ENCODE assay signal across 15 cellular contexts in genomic region chr4:110904435-110905050, GRCh38.
A peak's percentile ranks its signal among the peaks of the same experiment; 100 is the strongest.
DNase-seq lines count a peak whose midpoint lies in the region; ATAC-seq and TF ChIP-seq lines count a peak whose summit lies in the region.
"Had no signal": no experiment of that assay in that cellular context is flagged by ENCODE, and none has a peak within 500 bp of the region (broad histone marks: within the 10 kb centered on the region; RNA-seq: fewer than 3 reads in every experiment).

No MANE protein-coding gene starts in this region.

- no peaks in the 10 kb centered on the region for H3F3A ChIP-seq in neural cell (ENCODE audit: insufficient read depth, low read length, poor library complexity, severe bottlenecking)

- DNase-seq in EH (ENCODE audit: low read depth) (peak; percentile 13), HT-29 (ENCODE audit: low spot score) (peak; percentile 70), SW480 (ENCODE audit: low spot score) (peak; percentile 27), Karpas-422 (no peak)
- DNase-seq in stimulated activated naive CD8-positive, alpha-beta T cell treated with anti-CD3 and anti-CD28 coated beads, Interleukin-15, amount 100 ng/mL, for 72 hours = no peak
- DNase-seq: activated CD4-positive, alpha-beta T cell treated with anti-CD3 and anti-CD28 coated beads, Interleukin-2, amount 10 ng/mL, durations not matched to agents 24 days and 14 days; activated naive CD4-positive, alpha-beta T cell; NCI-H1436 treated with DMSO at 0.1 percent for 48 hours; NCI-H2227 treated with DMSO at 0.1 percent for 48 hours; T-cell; testis had no signal

- no peaks in the 10 kb centered on the region for H3K27me3 Mint-ChIP-seq in stimulated activated naive CD8-positive, alpha-beta T cell treated with anti-CD3 and anti-CD28 coated beads, Interleukin-15, amount 100 ng/mL, for 72 hours
- H3K27me3 Mint-ChIP-seq: activated CD4-positive, alpha-beta T cell treated with anti-CD3 and anti-CD28 coated beads, Interleukin-2, amount 10 ng/mL, durations not matched to agents 24 days and 14 days had no signal

- no peaks in the 10 kb centered on the region for H3K4me1 ChIP-seq in Karpas-422 (ENCODE audit: low read length)
- H3K4me1 ChIP-seq: ascending aorta, neural progenitor cell, testis had no signal

- H3K9me3 Mint-ChIP-seq in stimulated activated naive CD8-positive, alpha-beta T cell treated with anti-CD3 and anti-CD28 coated beads, Interleukin-15, amount 100 ng/mL, for 72 hours = peaks cover 0 to 7% of the 10 kb centered on the region in 2 donors
- H3K9me3 Mint-ChIP-seq: activated CD4-positive, alpha-beta T cell treated with anti-CD3 and anti-CD28 coated beads, Interleukin-2, amount 10 ng/mL, durations not matched to agents 24 days and 14 days; neural progenitor cell had no signal

- H3K4me2 ChIP-seq in neural cell (ENCODE audit: low read length) (no peak overlapping the region), Karpas-422 (ENCODE audit: low read depth, low read length, poor library complexity, severe bottlenecking) (no peak overlapping the region)
- H3K4me2 ChIP-seq: neural progenitor cell had no signal

- H3K27ac ChIP-seq in neural cell (ENCODE audit: low read length) (no peak overlapping the region), Karpas-422 (ENCODE audit: low read length) (no peak overlapping the region)
- H3K27ac ChIP-seq: ascending aorta, neural progenitor cell, testis had no signal

- H3K79me2 ChIP-seq in neural cell (replicated peaks; ENCODE audit: insufficient read depth, low read length) (no peaks in the 10 kb centered on the region), Karpas-422 (ENCODE audit: low read length) (no peaks in the 10 kb centered on the region)

- H2AFZ ChIP-seq in neural cell (ENCODE audit: low read depth, low read length) = no peak overlapping the region
- H2AFZ ChIP-seq in Karpas-422 (ENCODE audit: low read length) = no peak overlapping the region
- H2AFZ ChIP-seq: neural progenitor cell had no signal

- no peaks in the 10 kb centered on the region for H3K27me3 ChIP-seq in neural cell (ENCODE audit: insufficient read depth, low read depth, low read length)
- H3K27me3 ChIP-seq in Karpas-422 (ENCODE audit: low read length) = 0 out of 2 replicates have a peak, but pooled peaks cover 2% of the 10 kb centered on the region
- H3K27me3 ChIP-seq: ascending aorta, neural progenitor cell, testis had no signal

- no peak for ATAC-seq in stimulated activated naive CD8-positive, alpha-beta T cell treated with anti-CD3 and anti-CD28 coated beads, Interleukin-15, amount 100 ng/mL, for 72 hours
- no peak for ATAC-seq in GM18873 (IDR thresholded peaks at IDR 0.05; ENCODE audit: low FRiP score, unreplicated experiment)
- ATAC-seq: T-cell had no signal

- no peak overlapping the region for H3K27ac Mint-ChIP-seq in stimulated activated naive CD8-positive, alpha-beta T cell treated with anti-CD3 and anti-CD28 coated beads, Interleukin-15, amount 100 ng/mL, for 72 hours
- H3K27ac Mint-ChIP-seq: activated CD4-positive, alpha-beta T cell treated with anti-CD3 and anti-CD28 coated beads, Interleukin-2, amount 10 ng/mL, durations not matched to agents 24 days and 14 days; neural progenitor cell; T-cell had no signal

- H3K9me2 ChIP-seq in neural cell (ENCODE audit: insufficient read depth, low read length) = no peaks in the 10 kb centered on the region
- H3K9me2 ChIP-seq in Karpas-422 (replicated peaks; ENCODE audit: insufficient read depth, low read length) = no peaks in the 10 kb centered on the region

- no peaks in the 10 kb centered on the region for H4K20me1 ChIP-seq in neural cell (ENCODE audit: insufficient read depth)
- no peaks in the 10 kb centered on the region for H4K20me1 ChIP-seq in Karpas-422 (ENCODE audit: insufficient read depth, low read depth, low read length)

- no peak for TF ChIP-seq CTCF in neural cell (IDR thresholded peaks at IDR 0.05; ENCODE audit: poor library complexity, severe bottlenecking)

- no peaks in the 10 kb centered on the region for H3K4me1 Mint-ChIP-seq in stimulated activated naive CD8-positive, alpha-beta T cell treated with anti-CD3 and anti-CD28 coated beads, Interleukin-15, amount 100 ng/mL, for 72 hours
- H3K4me1 Mint-ChIP-seq: activated CD4-positive, alpha-beta T cell treated with anti-CD3 and anti-CD28 coated beads, Interleukin-2, amount 10 ng/mL, durations not matched to agents 24 days and 14 days; T-cell had no signal

- no peak overlapping the region for H3K9ac ChIP-seq in neural cell (ENCODE audit: low read length)
- H3K9ac ChIP-seq in Karpas-422 (ENCODE audit: low read length) = no peak overlapping the region
- H3K9ac ChIP-seq: neural progenitor cell had no signal

- no peaks in the 10 kb centered on the region for H3K36me3 ChIP-seq in neural cell (ENCODE audit: insufficient read depth, low read length)
- no peaks in the 10 kb centered on the region for H3K36me3 ChIP-seq in Karpas-422 (ENCODE audit: insufficient read depth, low read length)
- H3K36me3 ChIP-seq: ascending aorta, neural progenitor cell had no signal

- no peak overlapping the region for H3K4me3 Mint-ChIP-seq in stimulated activated naive CD8-positive, alpha-beta T cell treated with anti-CD3 and anti-CD28 coated beads, Interleukin-15, amount 100 ng/mL, for 72 hours
- H3K4me3 Mint-ChIP-seq: activated CD4-positive, alpha-beta T cell treated with anti-CD3 and anti-CD28 coated beads, Interleukin-2, amount 10 ng/mL, durations not matched to agents 24 days and 14 days; neural progenitor cell; T-cell had no signal

- H3K4me3 ChIP-seq in neural cell (ENCODE audit: low read length) (no peak overlapping the region), Karpas-422 (ENCODE audit: low read length) (no peak overlapping the region)
- H3K4me3 ChIP-seq: ascending aorta, neural progenitor cell, testis had no signal

- peak; percentile 32 for TF ChIP-seq EP300 in neural cell (conservative IDR thresholded peaks at IDR 0.05; ENCODE audit: poor library complexity, severe bottlenecking)

- no peak for TF ChIP-seq RAD21 in neural cell (conservative IDR thresholded peaks at IDR 0.05)

- H3K9me3 ChIP-seq in neural cell (ENCODE audit: low read length) (no peaks in the 10 kb centered on the region), Karpas-422 (ENCODE audit: low read length) (no peaks in the 10 kb centered on the region)
- H3K9me3 ChIP-seq: ascending aorta, testis had no signal

TF ChIP-seq in neural cell, 6 proteins besides CTCF, POLR2A, EP300 and RAD21:
- TF ChIP-seq EZH2 (IDR thresholded peaks at IDR 0.05; ENCODE audit: borderline replicate concordance, insufficient read depth, low read length, poor library complexity, severe bottlenecking) = no peak
- TF ChIP-seq SMC3 (conservative IDR thresholded peaks at IDR 0.05; ENCODE audit: poor library complexity) = no peak
- TF ChIP-seq, protein P1, sequence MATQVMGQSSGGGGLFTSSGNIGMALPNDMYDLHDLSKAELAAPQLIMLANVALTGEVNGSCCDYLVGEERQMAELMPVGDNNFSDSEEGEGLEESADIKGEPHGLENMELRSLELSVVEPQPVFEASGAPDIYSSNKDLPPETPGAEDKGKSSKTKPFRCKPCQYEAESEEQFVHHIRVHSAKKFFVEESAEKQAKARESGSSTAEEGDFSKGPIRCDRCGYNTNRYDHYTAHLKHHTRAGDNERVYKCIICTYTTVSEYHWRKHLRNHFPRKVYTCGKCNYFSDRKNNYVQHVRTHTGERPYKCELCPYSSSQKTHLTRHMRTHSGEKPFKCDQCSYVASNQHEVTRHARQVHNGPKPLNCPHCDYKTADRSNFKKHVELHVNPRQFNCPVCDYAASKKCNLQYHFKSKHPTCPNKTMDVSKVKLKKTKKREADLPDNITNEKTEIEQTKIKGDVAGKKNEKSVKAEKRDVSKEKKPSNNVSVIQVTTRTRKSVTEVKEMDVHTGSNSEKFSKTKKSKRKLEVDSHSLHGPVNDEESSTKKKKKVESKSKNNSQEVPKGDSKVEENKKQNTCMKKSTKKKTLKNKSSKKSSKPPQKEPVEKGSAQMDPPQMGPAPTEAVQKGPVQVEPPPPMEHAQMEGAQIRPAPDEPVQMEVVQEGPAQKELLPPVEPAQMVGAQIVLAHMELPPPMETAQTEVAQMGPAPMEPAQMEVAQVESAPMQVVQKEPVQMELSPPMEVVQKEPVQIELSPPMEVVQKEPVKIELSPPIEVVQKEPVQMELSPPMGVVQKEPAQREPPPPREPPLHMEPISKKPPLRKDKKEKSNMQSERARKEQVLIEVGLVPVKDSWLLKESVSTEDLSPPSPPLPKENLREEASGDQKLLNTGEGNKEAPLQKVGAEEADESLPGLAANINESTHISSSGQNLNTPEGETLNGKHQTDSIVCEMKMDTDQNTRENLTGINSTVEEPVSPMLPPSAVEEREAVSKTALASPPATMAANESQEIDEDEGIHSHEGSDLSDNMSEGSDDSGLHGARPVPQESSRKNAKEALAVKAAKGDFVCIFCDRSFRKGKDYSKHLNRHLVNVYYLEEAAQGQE (IDR thresholded peaks at IDR 0.05; ENCODE audit: borderline replicate concordance) = no peak
- TF ChIP-seq TAF1 (IDR thresholded peaks at IDR 0.05; ENCODE audit: low read depth) = no peak
- peak; percentile 75 for TF ChIP-seq POLR2AphosphoS5 (IDR thresholded peaks at IDR 0.05)
TF ChIP-seq in neural cell: peak in this region for 1.

Comparison
In these comparisons a context has a peak if more than half of its experiments do, and no peak if none do; other contexts are left out.
1. DNase-seq: peak in EH (single experiment), HT-29 (single experiment) and SW480 (single experiment); none in Karpas-422 (single experiment) and stimulated activated naive CD8-positive, alpha-beta T cell treated with anti-CD3 and anti-CD28 coated beads, Interleukin-15, amount 100 ng/mL, for 72 hours (0 of 2).